13 cellular contexts compared by ENCODE assay signal in genomic region chr7:47622586-47622945, GRCh38. TPM values are rescaled to one million over a fixed set of nuclear protein-coding genes. Genes with fewer than 3 reads are reported as not detected.
A peak's percentile ranks its signal among the peaks of the same experiment; 100 is the strongest.
DNase-seq lines count a peak whose midpoint lies in the region; ATAC-seq, FAIRE-seq and TF ChIP-seq lines count a peak whose summit lies in the region.
"Had no signal": no experiment of that assay in that cellular context is flagged by ENCODE, and none has a peak within 500 bp of the region (broad histone marks: within the 10 kb centered on the region; RNA-seq: fewer than 3 reads in every experiment).

No MANE protein-coding gene starts in this region.

- no peaks in the 10 kb centered on the region for H3K79me2 ChIP-seq in Karpas-422 (ENCODE audit: low read length)

- H3K4me3 Mint-ChIP-seq in CD14-positive monocyte, result no peak overlapping the region
- H3K4me3 Mint-ChIP-seq: CD4-positive, alpha-beta T cell; dendritic cell treated with granulocyte-macrophage colony-stimulating factor and Interleukin-4, amounts not matched to agents 40 ng/mL and 50 ng/mL, for 4 days had no signal

- H3K27me3 ChIP-seq in Karpas-422 (ENCODE audit: low read length) (no peaks in the 10 kb centered on the region), colonic mucosa (no peaks in the 10 kb centered on the region), muscle layer of duodenum (ENCODE audit: low read depth, low read length) (no peaks in the 10 kb centered on the region), suprapubic skin (no peaks in the 10 kb centered on the region)

- FAIRE-seq in GM19239 (lab: Jason Lieb, UNC), result no peak

- TF ChIP-seq CTCF in colonic mucosa (IDR thresholded peaks at IDR 0.05) (no peak), suprapubic skin (IDR thresholded peaks at IDR 0.05) (no peak), CD14-positive monocyte (IDR thresholded peaks at IDR 0.05) (no peak)

- H3K4me1 ChIP-seq in Karpas-422 (ENCODE audit: low read length) (peaks cover 76% of the 10 kb centered on the region), colonic mucosa (no peaks in the 10 kb centered on the region), muscle layer of duodenum (ENCODE audit: control insufficient read depth in 1 of 2, insufficient read depth in 2 of 2, low read length in 2 of 2) (peaks cover 9 to 26% of the 10 kb centered on the region in 2 donors), suprapubic skin (peaks cover 12% of the 10 kb centered on the region)

- H3K27me3 Mint-ChIP-seq in CD14-positive monocyte (ENCODE audit: low read depth in 3 of 3), result no peaks in the 10 kb centered on the region
- H3K27me3 Mint-ChIP-seq: CD4-positive, alpha-beta T cell had no signal

- intact Hi-C loops in colonic mucosa (cut with DNase I), result no loop called here
- intact Hi-C loops in CD14-positive monocyte (cut with micrococcal nuclease), result no loop called here

- H3K9me3 Mint-ChIP-seq in CD14-positive monocyte, result no peaks in the 10 kb centered on the region
- H3K9me3 Mint-ChIP-seq: CD4-positive, alpha-beta T cell; dendritic cell treated with granulocyte-macrophage colony-stimulating factor and Interleukin-4, amounts not matched to agents 40 ng/mL and 50 ng/mL, for 4 days had no signal

- H3K36me3 Mint-ChIP-seq in CD14-positive monocyte, result no peaks in the 10 kb centered on the region

- H3K36me3 ChIP-seq in Karpas-422 (ENCODE audit: insufficient read depth, low read length), result no peaks in the 10 kb centered on the region
- no peaks in the 10 kb centered on the region for H3K36me3 ChIP-seq in colonic mucosa
- no peaks in the 10 kb centered on the region for H3K36me3 ChIP-seq in muscle layer of duodenum (ENCODE audit: control insufficient read depth in 1 of 2, insufficient read depth in 2 of 2, low read length in 2 of 2)
- H3K36me3 ChIP-seq in suprapubic skin, result no peaks in the 10 kb centered on the region

- ATAC-seq in GM18520 (IDR thresholded peaks at IDR 0.05; ENCODE audit: unreplicated experiment), result no peak

- no peak for TF ChIP-seq POLR2A in suprapubic skin (IDR thresholded peaks at IDR 0.05)

- DNase-seq in Karpas-422, result no peak
- no peak for DNase-seq in colonic mucosa
- DNase-seq in suprapubic skin (ENCODE audit: low spot score in 2 of 2), result no peak
- no peak for DNase-seq in GM19239 (ENCODE audit: insufficient read length, low spot score)
- no peak for DNase-seq in cerebellum (ENCODE audit: low spot score)
- DNase-seq in CD14-positive monocyte (ENCODE audit: low spot score), result no peak
- DNase-seq: activated CD4-positive, alpha-beta T cell treated with anti-CD3 and anti-CD28 coated beads, Interleukin-2, amount 50 U/mL, for 48 hours; activated naive CD4-positive, alpha-beta T cell; CD4-positive, alpha-beta T cell; NCI-H524 treated with DMSO at 0.1 percent for 48 hours had no signal

- H3K4me2 ChIP-seq in Karpas-422 (ENCODE audit: low read depth, low read length, poor library complexity, severe bottlenecking), result peak overlapping the region; percentile 88

- TF ChIP-seq EP300 in suprapubic skin (IDR thresholded peaks at IDR 0.05), result no peak

- H4K20me1 ChIP-seq in Karpas-422 (ENCODE audit: insufficient read depth, low read depth, low read length), result no peaks in the 10 kb centered on the region

- peaks cover 15% of the 10 kb centered on the region for H3K4me1 Mint-ChIP-seq in CD14-positive monocyte

- H3K27ac ChIP-seq in Karpas-422 (ENCODE audit: low read length), result peak overlapping the region; percentile 96
- peak overlapping the region; percentile 55 for H3K27ac ChIP-seq in colonic mucosa
- H3K27ac ChIP-seq in muscle layer of duodenum (ENCODE audit: low read length), result peak overlapping the region; percentile 59
- peak overlapping the region; percentile 43 for H3K27ac ChIP-seq in suprapubic skin

- no peak overlapping the region for H2AFZ ChIP-seq in Karpas-422 (ENCODE audit: low read length)

- H3K9me2 ChIP-seq in Karpas-422 (replicated peaks; ENCODE audit: insufficient read depth, low read length), result no peaks in the 10 kb centered on the region

- H3K9me3 ChIP-seq in Karpas-422 (ENCODE audit: low read length), result no peaks in the 10 kb centered on the region
- no peaks in the 10 kb centered on the region for H3K9me3 ChIP-seq in colonic mucosa
- no peaks in the 10 kb centered on the region for H3K9me3 ChIP-seq in muscle layer of duodenum (ENCODE audit: control insufficient read depth in 1 of 2, low read length in 2 of 2)
- H3K9me3 ChIP-seq in suprapubic skin, result no peaks in the 10 kb centered on the region

- peak overlapping the region; percentile 94 for H3K9ac ChIP-seq in Karpas-422 (ENCODE audit: low read length)
- no peak overlapping the region for H3K9ac ChIP-seq in colonic mucosa (ENCODE audit: low read depth in 2 of 2, low read length in 2 of 2)

- no peak overlapping the region for H3K27ac Mint-ChIP-seq in CD14-positive monocyte
- H3K27ac Mint-ChIP-seq: CD4-positive, alpha-beta T cell; dendritic cell treated with granulocyte-macrophage colony-stimulating factor and Interleukin-4, amounts not matched to agents 40 ng/mL and 50 ng/mL, for 4 days had no signal

- H3K4me3 ChIP-seq in Karpas-422 (ENCODE audit: low read length) (peak overlapping the region; percentile 68; the same call in 1 of the 2 replicates), colonic mucosa (no peak overlapping the region), muscle layer of duodenum (ENCODE audit: low read depth in 1 of 2, low read length in 2 of 2) (no peak overlapping the region), suprapubic skin (no peak overlapping the region)

RNA-seq across cellular contexts. Expression of gene TNS3, which starts 40.7 kb away (rescaled TPM):
- 56.6 and 60.5 TPM in 2 replicates for total RNA-seq in Karpas-422 (2014; rRNA removed; shearing (Covaris generic); ENCODE audit: low replicate concordance)
- total RNA-seq in colonic mucosa (10 to 100 TPM; 41.1 to 58.2 TPM), suprapubic skin (10 to 100 TPM; 14.3 to 53.0 (median 31.9) TPM), cerebellum (37.5 TPM)
- 1 to 10 TPM; 5.2 to 7.9 TPM for polyA plus RNA-seq in CD14-positive monocyte

Comparison
In these comparisons a context has a peak if more than half of its experiments do, and no peak if none do; other contexts are left out.
1. H3K27ac ChIP-seq: peak in every context shown above with its lines; median percentile 96 in Karpas-422; 59 in muscle layer of duodenum; 55 in colonic mucosa; 43 in suprapubic skin.